1 cellular context compared by ENCODE assay signal in genomic region chr5:267716-268115, GRCh38.
TF ChIP-seq lines count a peak whose summit lies in the region.

No MANE protein-coding gene starts in this region.

TF ChIP-seq in endothelial cell of umbilical vein, 7 proteins besides CTCF, POLR2A, EP300 and RAD21:
- TF ChIP-seq JUN (IDR thresholded peaks at IDR 0.05; ENCODE audit: borderline replicate concordance, insufficient read depth, insufficient read length, low read depth) = no peak
TF ChIP-seq in endothelial cell of umbilical vein: peak in this region for 0.
